Comparison of ENCODE assay signal across 8 cellular contexts in the genomic region with DNA sequence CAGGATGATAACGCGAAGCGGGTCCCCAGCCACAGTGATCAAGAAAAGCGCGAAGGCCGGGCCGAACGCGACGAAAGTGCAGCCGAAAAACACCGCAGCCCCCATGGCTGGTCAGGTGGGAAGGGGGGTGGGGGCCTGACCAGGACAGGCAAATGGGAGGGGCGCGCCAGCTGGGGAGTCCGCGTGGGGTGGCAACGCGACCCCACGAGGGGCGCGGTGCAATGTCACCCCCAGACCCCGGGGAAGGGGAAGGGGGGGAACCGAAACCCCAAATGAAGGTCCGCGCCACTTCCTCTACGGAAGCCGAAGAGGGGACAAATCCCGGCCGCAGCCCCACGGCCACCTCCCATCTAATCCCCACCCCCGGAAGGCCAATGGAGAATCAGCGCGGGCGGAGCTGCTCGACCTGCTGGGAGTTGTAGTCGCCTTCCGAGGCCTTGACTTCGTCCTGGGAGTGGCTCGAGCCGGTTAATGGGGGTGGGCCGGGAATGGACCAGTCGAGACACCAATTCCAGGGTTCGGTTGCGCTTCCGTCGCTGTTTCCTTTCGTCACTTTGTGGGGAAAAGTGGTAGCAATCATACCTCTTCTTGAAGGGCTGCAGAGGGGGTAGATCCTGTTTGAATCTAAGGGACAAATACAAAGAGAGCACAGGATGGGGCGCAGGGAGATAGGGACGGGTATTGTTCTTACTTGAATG. TPM values are rescaled to one million over a fixed set of nuclear protein-coding genes. Genes with fewer than 3 reads are reported as not detected.
DNase-seq lines count a peak whose midpoint lies in the region; ATAC-seq and TF ChIP-seq lines count a peak whose summit lies in the region.

A gene (minus strand): TSS at position 311 of the 698 bp plus-strand sequence. CDS start 206 bp downstream, at position 105.

- peak within 1 kb of the TSS; percentile 84 for H4K91ac ChIP-seq in trophoblast cell (ENCODE audit: low read depth, low read length)

- peaks cover 10% of the 10 kb centered on the region for H3K79me2 ChIP-seq in trophoblast cell (ENCODE audit: control insufficient read depth, insufficient read depth, low read length, poor library complexity)

- H4K12ac ChIP-seq in trophoblast cell (ENCODE audit: low read depth, low read length) = peak within 1 kb of the TSS; percentile 68

- H3K4me1 ChIP-seq in adipocyte (ENCODE audit: control insufficient read depth, insufficient read depth, low read length) (peaks cover 34% of the 10 kb centered on the region), cardiac muscle cell (ENCODE audit: low read depth) (peaks cover 18% of the 10 kb centered on the region), trophoblast cell (ENCODE audit: control insufficient read depth in 1 of 2, insufficient read depth in 2 of 2, low read length in 2 of 2) (peaks cover 5 to 6% of the 10 kb centered on the region in 2 experiments), tibial nerve (peaks cover 0 to 45% (median 17%) of the 10 kb centered on the region in 4 donors)

- H3K18ac ChIP-seq in trophoblast cell (ENCODE audit: low read length) = peak within 1 kb of the TSS; percentile 86

- H3K4me3 ChIP-seq in adipocyte (ENCODE audit: low read length) (peak within 1 kb of the TSS; percentile 99), cardiac muscle cell (peak within 1 kb of the TSS; percentile 75), trophoblast cell (ENCODE audit: low read depth, low read length) (peak within 1 kb of the TSS; percentile 95), tibial nerve (peak within 1 kb of the TSS; percentile 59 to 99 (median 84))

- TF ChIP-seq EP300 in tibial nerve (IDR thresholded peaks at IDR 0.05) = peak; percentile 85 to 90

- H2BK12ac ChIP-seq in trophoblast cell (ENCODE audit: low read length) = no peak within 1 kb of the TSS

- peak within 1 kb of the TSS; percentile 62 for H2BK120ac ChIP-seq in trophoblast cell (ENCODE audit: insufficient read depth, low read length, poor library complexity)

- CTCF ChIA-PET in T-cell (lab: Charles Lee) = interaction anchor here in 1 of 2 donors (0.6 to 1.8 kb wide), 3 partner anchors 13 to 166 kb away, joined by 4 to 6 read pairs (median 5); no protein-coding TSS in a partner anchor

- peak; percentile 46 to 65 for TF ChIP-seq POLR2A in tibial nerve (IDR thresholded peaks at IDR 0.05)

- H3K14ac ChIP-seq in trophoblast cell (ENCODE audit: low read length) = peak within 1 kb of the TSS; percentile 87

- no CpG with 5 or more reads among the region's 49 CpGs for WGBS in trophoblast cell (ENCODE audit: extremely low coverage, insufficient coverage, insufficient read length)
- WGBS in tibial nerve, 2 donors = 1 to 3% methylated on average over 24 to 48 of the region's 49 CpGs

- H3K79me1 ChIP-seq in trophoblast cell (ENCODE audit: low read length) = peaks cover 5% of the 10 kb centered on the region

- H3K36me3 ChIP-seq in adipocyte (ENCODE audit: control insufficient read depth, insufficient read depth, low read length, severe bottlenecking) (peaks cover 27% of the 10 kb centered on the region), cardiac muscle cell (peaks cover 16% of the 10 kb centered on the region), trophoblast cell (ENCODE audit: control insufficient read depth in 1 of 2, insufficient read depth in 2 of 2, low read length in 2 of 2) (peaks cover 13 to 25% of the 10 kb centered on the region in 2 experiments), tibial nerve (peaks cover 0 to 35% (median 18%) of the 10 kb centered on the region in 3 donors)

- peak within 1 kb of the TSS; percentile 36 for H2AK5ac ChIP-seq in trophoblast cell (ENCODE audit: low read length)

- H2BK5ac ChIP-seq in trophoblast cell (ENCODE audit: low read depth, low read length, poor library complexity) = peak within 1 kb of the TSS; percentile 65

- no peaks in the 10 kb centered on the region for H3K27me3 Mint-ChIP-seq in T-cell

- H3K36me3 Mint-ChIP-seq in T-cell = peaks cover 34% of the 10 kb centered on the region

- peak within 1 kb of the TSS; percentile 92 for H4K8ac ChIP-seq in trophoblast cell (ENCODE audit: low read depth, low read length)

- no peak within 1 kb of the TSS for H3K23ac ChIP-seq in trophoblast cell (ENCODE audit: low read length)

- in situ Hi-C loops in GM13976 (cut with MboI; ENCODE audit: low sequenced_read_pairs, unreplicated experiment) = no loop called here

- no peaks in the 10 kb centered on the region for H3K9me3 Mint-ChIP-seq in T-cell

- peaks cover 29 to 37% (median 30%) of the 10 kb centered on the region in 3 donors for H3K4me1 Mint-ChIP-seq in T-cell

- peak within 1 kb of the TSS; percentile 88 for H3K4me2 ChIP-seq in trophoblast cell (ENCODE audit: low read length)

- peak within 1 kb of the TSS; percentile 98 to 99 for H3K27ac Mint-ChIP-seq in T-cell

- ATAC-seq in HG02852 (IDR thresholded peaks at IDR 0.05; ENCODE audit: unreplicated experiment) = peak; percentile 91
- peak; percentile 95 to 97 (median 96) for ATAC-seq in T-cell (replicated peaks in 1 of 4)

- DNase-seq in GM13976 (ENCODE audit: low spot score) (peak; percentile 98), NCI-H146 (lab: John Stamatoyannopoulos, UW) (peak; percentile 97), T-cell (peak; percentile 81 to 92 (median 86)), adipocyte (ENCODE audit: low read depth) (peak; percentile 98), cardiac muscle cell (ENCODE audit: low read depth in 1 of 2, low spot score in 1 of 2) (peak; percentile 98), trophoblast cell (peak; percentile 88 to 91), tibial nerve (ENCODE audit: low spot score in 2 of 2) (peak; percentile 92 to 94)

- H3K27ac ChIP-seq in cardiac muscle cell = peak within 1 kb of the TSS; percentile 76
- H3K27ac ChIP-seq in trophoblast cell (ENCODE audit: low read depth, low read length) = peak within 1 kb of the TSS; percentile 51
- H3K27ac ChIP-seq in tibial nerve = peak within 1 kb of the TSS; percentile 76 to 99 (median 91)

- H2AFZ ChIP-seq in trophoblast cell (ENCODE audit: insufficient read depth, low read length, poor library complexity) = peak within 1 kb of the TSS; percentile 77

- no peak for TF ChIP-seq CTCF in GM13976 (IDR thresholded peaks at IDR 0.05; ENCODE audit: borderline replicate concordance, control extremely low read depth, extremely low read depth, insufficient read depth, missing control alignments)
- no peak for TF ChIP-seq CTCF in cardiac muscle cell (IDR thresholded peaks at IDR 0.05; ENCODE audit: low read depth, low read length)
- peak in 2 of 5 experiments; percentile 10 to 25 for TF ChIP-seq CTCF in tibial nerve (IDR thresholded peaks at IDR 0.05)

- H3K27me3 ChIP-seq in adipocyte (replicated peaks; ENCODE audit: control insufficient read depth, insufficient read depth, low read length) (no peaks in the 10 kb centered on the region), cardiac muscle cell (no peaks in the 10 kb centered on the region), trophoblast cell (ENCODE audit: insufficient read depth, low read length) (no peaks in the 10 kb centered on the region), tibial nerve (no peaks in the 10 kb centered on the region)

- H3K9ac ChIP-seq in adipocyte (ENCODE audit: low read length) = peak within 1 kb of the TSS; percentile 97
- peak within 1 kb of the TSS; percentile 97 for H3K9ac ChIP-seq in trophoblast cell (ENCODE audit: low read length)

- H3K4ac ChIP-seq in trophoblast cell (ENCODE audit: low read depth, low read length) = peak within 1 kb of the TSS; percentile 92

- peak within 1 kb of the TSS; percentile 97 to 99 (median 99) for H3K4me3 Mint-ChIP-seq in T-cell

- H3K9me3 ChIP-seq in adipocyte (ENCODE audit: control insufficient read depth, low read length) = no peaks in the 10 kb centered on the region
- no peaks in the 10 kb centered on the region for H3K9me3 ChIP-seq in cardiac muscle cell (ENCODE audit: low read depth)
- no peaks in the 10 kb centered on the region for H3K9me3 ChIP-seq in trophoblast cell (ENCODE audit: insufficient read depth, low read depth, low read length)
- no peaks in the 10 kb centered on the region for H3K9me3 ChIP-seq in tibial nerve

- POLR2A ChIA-PET in T-cell (lab: Charles Lee) = interaction anchor here in 1 of 2 donors (0.5 to 0.7 kb wide), 3 partner anchors 78 to 424 kb away, joined by 3 to 5 read pairs (median 4); no protein-coding TSS in a partner anchor

RNA-seq across cellular contexts. Expression of the gene that starts here (rescaled TPM):
- 100 to 1,000 TPM; 118 to 133 (median 124) TPM for total RNA-seq in T-cell
- 74.1 and 78.6 TPM in 2 replicates for total RNA-seq in cardiac muscle cell
- polyA plus RNA-seq in cardiac muscle cell = 29.5 and 35.5 TPM in 2 replicates
- 79.2 and 79.4 TPM in 2 replicates for polyA plus RNA-seq in trophoblast cell (2013)
- total RNA-seq in tibial nerve = 100 to 1,000 TPM in 1 of 4 donors, 10 to 100 TPM in 3; 68.1 to 108 (median 87.3) TPM

Comparison
In these comparisons a context has a peak if more than half of its experiments do, and no peak if none do; other contexts are left out.
1. Peak in every context shown above with its lines: DNase-seq, ATAC-seq, H3K4me3 ChIP-seq and H3K27ac ChIP-seq.